Comparison of ENCODE assay signal across 1 cellular context in the genomic region with DNA sequence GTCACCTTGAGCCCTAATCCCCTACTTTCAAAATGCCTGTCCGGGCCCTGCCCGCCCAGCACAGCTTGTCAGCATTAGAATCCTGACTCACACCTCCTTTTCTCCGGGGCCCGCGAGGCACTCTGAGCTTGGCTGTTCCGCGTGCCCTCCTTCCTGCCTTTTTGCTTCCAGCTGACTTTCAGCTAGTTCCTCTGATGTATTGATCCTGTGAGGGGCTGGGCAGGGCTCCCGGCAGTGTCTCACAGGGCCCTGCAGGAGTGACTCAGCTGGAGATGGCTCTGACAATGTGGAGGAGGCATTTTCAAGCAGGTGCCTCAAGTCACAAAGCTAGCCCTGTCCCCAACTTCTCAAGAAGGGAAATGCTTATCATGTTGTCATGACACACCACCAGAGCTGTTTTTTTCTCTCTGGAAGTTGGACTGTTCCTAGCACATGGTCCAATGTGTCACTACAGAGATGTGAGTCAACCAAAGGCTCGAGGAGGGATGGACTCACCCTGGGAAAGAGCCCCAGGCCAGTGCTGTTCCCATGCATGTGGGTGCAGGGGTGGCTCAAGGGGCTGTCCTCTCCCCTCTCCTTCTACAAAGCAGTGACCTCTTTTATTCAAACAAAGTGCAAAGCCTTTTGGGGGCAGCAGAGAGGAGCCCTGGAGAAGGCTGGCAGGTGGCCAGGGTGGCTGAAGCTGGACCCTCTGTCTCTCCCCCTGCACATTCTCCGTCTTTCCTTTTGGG.
TF ChIP-seq lines count a peak whose summit lies in the region.

No MANE protein-coding gene starts in this region.

TF ChIP-seq in GM23338, 12 proteins besides CTCF, POLR2A, EP300 and RAD21 (continued from another document):
- TF ChIP-seq, protein P1, sequence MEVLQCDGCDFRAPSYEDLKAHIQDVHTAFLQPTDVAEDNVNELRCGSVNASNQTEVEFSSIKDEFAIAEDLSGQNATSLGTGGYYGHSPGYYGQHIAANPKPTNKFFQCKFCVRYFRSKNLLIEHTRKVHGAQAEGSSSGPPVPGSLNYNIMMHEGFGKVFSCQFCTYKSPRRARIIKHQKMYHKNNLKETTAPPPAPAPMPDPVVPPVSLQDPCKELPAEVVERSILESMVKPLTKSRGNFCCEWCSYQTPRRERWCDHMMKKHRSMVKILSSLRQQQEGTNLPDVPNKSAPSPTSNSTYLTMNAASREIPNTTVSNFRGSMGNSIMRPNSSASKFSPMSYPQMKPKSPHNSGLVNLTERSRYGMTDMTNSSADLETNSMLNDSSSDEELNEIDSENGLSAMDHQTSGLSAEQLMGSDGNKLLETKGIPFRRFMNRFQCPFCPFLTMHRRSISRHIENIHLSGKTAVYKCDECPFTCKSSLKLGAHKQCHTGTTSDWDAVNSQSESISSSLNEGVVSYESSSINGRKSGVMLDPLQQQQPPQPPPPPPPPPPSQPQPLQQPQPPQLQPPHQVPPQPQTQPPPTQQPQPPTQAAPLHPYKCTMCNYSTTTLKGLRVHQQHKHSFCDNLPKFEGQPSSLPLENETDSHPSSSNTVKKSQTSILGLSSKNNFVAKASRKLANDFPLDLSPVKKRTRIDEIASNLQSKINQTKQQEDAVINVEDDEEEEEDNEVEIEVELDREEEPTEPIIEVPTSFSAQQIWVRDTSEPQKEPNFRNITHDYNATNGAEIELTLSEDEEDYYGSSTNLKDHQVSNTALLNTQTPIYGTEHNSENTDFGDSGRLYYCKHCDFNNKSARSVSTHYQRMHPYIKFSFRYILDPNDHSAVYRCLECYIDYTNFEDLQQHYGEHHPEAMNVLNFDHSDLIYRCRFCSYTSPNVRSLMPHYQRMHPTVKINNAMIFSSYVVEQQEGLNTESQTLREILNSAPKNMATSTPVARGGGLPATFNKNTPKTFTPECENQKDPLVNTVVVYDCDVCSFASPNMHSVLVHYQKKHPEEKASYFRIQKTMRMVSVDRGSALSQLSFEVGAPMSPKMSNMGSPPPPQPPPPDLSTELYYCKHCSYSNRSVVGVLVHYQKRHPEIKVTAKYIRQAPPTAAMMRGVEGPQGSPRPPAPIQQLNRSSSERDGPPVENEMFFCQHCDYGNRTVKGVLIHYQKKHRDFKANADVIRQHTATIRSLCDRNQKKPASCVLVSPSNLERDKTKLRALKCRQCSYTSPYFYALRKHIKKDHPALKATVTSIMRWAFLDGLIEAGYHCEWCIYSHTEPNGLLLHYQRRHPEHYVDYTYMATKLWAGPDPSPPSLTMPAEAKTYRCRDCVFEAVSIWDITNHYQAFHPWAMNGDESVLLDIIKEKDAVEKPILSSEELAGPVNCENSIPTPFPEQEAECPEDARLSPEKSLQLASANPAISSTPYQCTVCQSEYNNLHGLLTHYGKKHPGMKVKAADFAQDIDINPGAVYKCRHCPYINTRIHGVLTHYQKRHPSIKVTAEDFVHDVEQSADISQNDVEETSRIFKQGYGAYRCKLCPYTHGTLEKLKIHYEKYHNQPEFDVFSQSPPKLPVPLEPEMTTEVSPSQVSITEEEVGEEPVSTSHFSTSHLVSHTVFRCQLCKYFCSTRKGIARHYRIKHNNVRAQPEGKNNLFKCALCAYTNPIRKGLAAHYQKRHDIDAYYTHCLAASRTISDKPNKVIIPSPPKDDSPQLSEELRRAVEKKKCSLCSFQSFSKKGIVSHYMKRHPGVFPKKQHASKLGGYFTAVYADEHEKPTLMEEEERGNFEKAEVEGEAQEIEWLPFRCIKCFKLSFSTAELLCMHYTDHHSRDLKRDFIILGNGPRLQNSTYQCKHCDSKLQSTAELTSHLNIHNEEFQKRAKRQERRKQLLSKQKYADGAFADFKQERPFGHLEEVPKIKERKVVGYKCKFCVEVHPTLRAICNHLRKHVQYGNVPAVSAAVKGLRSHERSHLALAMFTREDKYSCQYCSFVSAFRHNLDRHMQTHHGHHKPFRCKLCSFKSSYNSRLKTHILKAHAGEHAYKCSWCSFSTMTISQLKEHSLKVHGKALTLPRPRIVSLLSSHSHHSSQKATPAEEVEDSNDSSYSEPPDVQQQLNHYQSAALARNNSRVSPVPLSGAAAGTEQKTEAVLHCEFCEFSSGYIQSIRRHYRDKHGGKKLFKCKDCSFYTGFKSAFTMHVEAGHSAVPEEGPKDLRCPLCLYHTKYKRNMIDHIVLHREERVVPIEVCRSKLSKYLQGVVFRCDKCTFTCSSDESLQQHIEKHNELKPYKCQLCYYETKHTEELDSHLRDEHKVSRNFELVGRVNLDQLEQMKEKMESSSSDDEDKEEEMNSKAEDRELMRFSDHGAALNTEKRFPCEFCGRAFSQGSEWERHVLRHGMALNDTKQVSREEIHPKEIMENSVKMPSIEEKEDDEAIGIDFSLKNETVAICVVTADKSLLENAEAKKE (CRISPR knock-in tag; IDR thresholded peaks at IDR 0.05): no peak
- TF ChIP-seq JUNB (IDR thresholded peaks at IDR 0.05; ENCODE audit: unreplicated experiment): no peak
- TF ChIP-seq NANOG (IDR thresholded peaks at IDR 0.05; ENCODE audit: borderline replicate concordance): no peak
- TF ChIP-seq, protein P2, sequence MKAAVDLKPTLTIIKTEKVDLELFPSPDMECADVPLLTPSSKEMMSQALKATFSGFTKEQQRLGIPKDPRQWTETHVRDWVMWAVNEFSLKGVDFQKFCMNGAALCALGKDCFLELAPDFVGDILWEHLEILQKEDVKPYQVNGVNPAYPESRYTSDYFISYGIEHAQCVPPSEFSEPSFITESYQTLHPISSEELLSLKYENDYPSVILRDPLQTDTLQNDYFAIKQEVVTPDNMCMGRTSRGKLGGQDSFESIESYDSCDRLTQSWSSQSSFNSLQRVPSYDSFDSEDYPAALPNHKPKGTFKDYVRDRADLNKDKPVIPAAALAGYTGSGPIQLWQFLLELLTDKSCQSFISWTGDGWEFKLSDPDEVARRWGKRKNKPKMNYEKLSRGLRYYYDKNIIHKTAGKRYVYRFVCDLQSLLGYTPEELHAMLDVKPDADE (IDR thresholded peaks at IDR 0.05): no peak
- TF ChIP-seq STAT1 (IDR thresholded peaks at IDR 0.05; ENCODE audit: unreplicated experiment): no peak
- TF ChIP-seq EZH2 (IDR thresholded peaks at IDR 0.05; ENCODE audit: low read depth, unreplicated experiment): no peak
- TF ChIP-seq ZNF114 (CRISPR knock-in tag; IDR thresholded peaks at IDR 0.05): no peak
- TF ChIP-seq, protein P3, sequence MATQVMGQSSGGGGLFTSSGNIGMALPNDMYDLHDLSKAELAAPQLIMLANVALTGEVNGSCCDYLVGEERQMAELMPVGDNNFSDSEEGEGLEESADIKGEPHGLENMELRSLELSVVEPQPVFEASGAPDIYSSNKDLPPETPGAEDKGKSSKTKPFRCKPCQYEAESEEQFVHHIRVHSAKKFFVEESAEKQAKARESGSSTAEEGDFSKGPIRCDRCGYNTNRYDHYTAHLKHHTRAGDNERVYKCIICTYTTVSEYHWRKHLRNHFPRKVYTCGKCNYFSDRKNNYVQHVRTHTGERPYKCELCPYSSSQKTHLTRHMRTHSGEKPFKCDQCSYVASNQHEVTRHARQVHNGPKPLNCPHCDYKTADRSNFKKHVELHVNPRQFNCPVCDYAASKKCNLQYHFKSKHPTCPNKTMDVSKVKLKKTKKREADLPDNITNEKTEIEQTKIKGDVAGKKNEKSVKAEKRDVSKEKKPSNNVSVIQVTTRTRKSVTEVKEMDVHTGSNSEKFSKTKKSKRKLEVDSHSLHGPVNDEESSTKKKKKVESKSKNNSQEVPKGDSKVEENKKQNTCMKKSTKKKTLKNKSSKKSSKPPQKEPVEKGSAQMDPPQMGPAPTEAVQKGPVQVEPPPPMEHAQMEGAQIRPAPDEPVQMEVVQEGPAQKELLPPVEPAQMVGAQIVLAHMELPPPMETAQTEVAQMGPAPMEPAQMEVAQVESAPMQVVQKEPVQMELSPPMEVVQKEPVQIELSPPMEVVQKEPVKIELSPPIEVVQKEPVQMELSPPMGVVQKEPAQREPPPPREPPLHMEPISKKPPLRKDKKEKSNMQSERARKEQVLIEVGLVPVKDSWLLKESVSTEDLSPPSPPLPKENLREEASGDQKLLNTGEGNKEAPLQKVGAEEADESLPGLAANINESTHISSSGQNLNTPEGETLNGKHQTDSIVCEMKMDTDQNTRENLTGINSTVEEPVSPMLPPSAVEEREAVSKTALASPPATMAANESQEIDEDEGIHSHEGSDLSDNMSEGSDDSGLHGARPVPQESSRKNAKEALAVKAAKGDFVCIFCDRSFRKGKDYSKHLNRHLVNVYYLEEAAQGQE (IDR thresholded peaks at IDR 0.05; ENCODE audit: unreplicated experiment): no peak
